ENCODE assay signal across 17 cellular contexts in the genomic region with DNA sequence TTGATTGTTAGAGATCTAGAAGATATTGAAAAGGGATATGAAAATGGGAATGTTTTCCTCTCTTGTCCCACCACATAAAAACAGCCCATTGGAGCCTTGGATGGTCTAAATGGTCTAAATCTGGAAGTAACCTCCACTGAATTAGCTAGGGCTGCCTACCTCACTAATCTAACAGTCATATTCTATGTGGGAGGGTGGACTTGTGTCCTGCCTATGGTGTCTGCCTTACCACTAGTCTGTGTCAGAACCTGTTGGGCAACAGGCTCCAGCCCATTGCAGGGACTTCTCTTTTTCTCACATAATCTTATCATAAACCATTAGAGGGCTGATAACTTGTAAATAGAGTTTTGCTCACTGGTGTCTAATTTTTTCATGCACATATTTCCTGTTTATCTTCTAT.
A peak's percentile ranks its signal among the peaks of the same experiment; 100 is the strongest.
DNase-seq lines count a peak whose midpoint lies in the region; ATAC-seq and TF ChIP-seq lines count a peak whose summit lies in the region.
"Had no signal": no experiment of that assay in that cellular context is flagged by ENCODE, and none has a peak within 500 bp of the region (broad histone marks: within the 10 kb centered on the region; RNA-seq: fewer than 3 reads in every experiment).

No MANE protein-coding gene starts in this region.

- H3K36me3 ChIP-seq in BLaER1 treated with 17β-estradiol and CSF1 and Interleukin-3, amounts not matched to agents 10 nM and 100 nM: no peaks in the 10 kb centered on the region
- H3K36me3 ChIP-seq in Loucy (ENCODE audit: insufficient read depth, low read length) (no peaks in the 10 kb centered on the region), gastrocnemius medialis (no peaks in the 10 kb centered on the region)
- H3K36me3 ChIP-seq: Peyer's patch had no signal

- peaks cover 9 to 22% (median 20%) of the 10 kb centered on the region in 10 experiments for H3K4me1 ChIP-seq in BLaER1 treated with 17β-estradiol and CSF1 and Interleukin-3, amounts not matched to agents 10 nM and 100 nM
- H3K4me1 ChIP-seq in Loucy (ENCODE audit: insufficient read depth, low read length, poor library complexity, severe bottlenecking) (peaks cover 34% of the 10 kb centered on the region), gastrocnemius medialis (no peaks in the 10 kb centered on the region)
- H3K4me1 ChIP-seq: Caco-2, Peyer's patch had no signal

- H4K20me1 ChIP-seq in BLaER1 treated with 17β-estradiol and CSF1 and Interleukin-3, amounts not matched to agents 10 nM and 100 nM: no peaks in the 10 kb centered on the region
- H4K20me1 ChIP-seq in Loucy (ENCODE audit: insufficient read depth, low read length, poor library complexity, severe bottlenecking): no peaks in the 10 kb centered on the region

- no peaks in the 10 kb centered on the region for H3K9me2 ChIP-seq in Loucy (replicated peaks; ENCODE audit: low read depth, low read length)

- no peaks in the 10 kb centered on the region for H3K27me3 ChIP-seq in BLaER1 treated with 17β-estradiol and CSF1 and Interleukin-3, amounts not matched to agents 10 nM and 100 nM
- H3K27me3 ChIP-seq in Loucy (ENCODE audit: insufficient read depth, low read length, poor library complexity, severe bottlenecking): no peaks in the 10 kb centered on the region
- no peaks in the 10 kb centered on the region for H3K27me3 ChIP-seq in gastrocnemius medialis
- H3K27me3 ChIP-seq: Peyer's patch had no signal

- H3K4me3 ChIP-seq in BLaER1 treated with 17β-estradiol and CSF1 and Interleukin-3, amounts not matched to agents 10 nM and 100 nM: no peak overlapping the region
- H3K4me3 ChIP-seq in Loucy (ENCODE audit: low read length, poor library complexity, severe bottlenecking): peak overlapping the region; percentile 66
- H3K4me3 ChIP-seq in gastrocnemius medialis: no peak overlapping the region
- H3K4me3 ChIP-seq: Peyer's patch had no signal

- H3K27ac ChIP-seq in BLaER1 treated with 17β-estradiol and CSF1 and Interleukin-3, amounts not matched to agents 10 nM and 100 nM: peak overlapping the region in 5 of 11 experiments; percentile 17 to 58 (median 49); a peak in 8 of 22 replicates
- H3K27ac ChIP-seq in gastrocnemius medialis: no peak overlapping the region
- H3K27ac ChIP-seq: Peyer's patch had no signal

- in situ Hi-C loops in gastrocnemius medialis (cut with MboI; ENCODE audit: low sequenced_read_pairs in 4 of 4): no loop called here

- TF ChIP-seq POLR2A in gastrocnemius medialis (IDR thresholded peaks at IDR 0.05): no peak

- H3K9ac ChIP-seq in BLaER1 treated with 17β-estradiol and CSF1 and Interleukin-3, amounts not matched to agents 10 nM and 100 nM: no peak overlapping the region
- peak overlapping the region; percentile 74 for H3K9ac ChIP-seq in Loucy (ENCODE audit: low read depth, low read length, poor library complexity, severe bottlenecking)

- TF ChIP-seq CTCF in Loucy (conservative IDR thresholded peaks at IDR 0.05; ENCODE audit: low read length) (no peak), gastrocnemius medialis (IDR thresholded peaks at IDR 0.05 in 4 of 5, conservative IDR thresholded peaks at IDR 0.05 in 1 of 5) (no peak)

- H2AFZ ChIP-seq in Loucy (ENCODE audit: low read length): peak overlapping the region; percentile 91

- intact Hi-C loops in gastrocnemius medialis (cut with DNase I; ENCODE audit: low total_unique reads): no loop called here

- H3K9me3 ChIP-seq in BLaER1 treated with 17β-estradiol and CSF1 and Interleukin-3, amounts not matched to agents 10 nM and 100 nM (replicated peaks in 1 of 11): peaks cover 0 to 9% (median 6%) of the 10 kb centered on the region in 11 experiments; a peak in 12 of 22 replicates
- H3K9me3 ChIP-seq in Loucy (ENCODE audit: insufficient read depth, low read depth, low read length): no peaks in the 10 kb centered on the region
- no peaks in the 10 kb centered on the region for H3K9me3 ChIP-seq in gastrocnemius medialis
- H3K9me3 ChIP-seq: Caco-2, Peyer's patch had no signal

- peak; percentile 73 for DNase-seq in SIG-M5 treated with dmso at 0.1 percent for 504 hours (lab: John Stamatoyannopoulos, UW; ENCODE audit: unreplicated experiment)
- DNase-seq in amniotic epithelial cell (ENCODE audit: low read depth): peak; percentile 4
- no peak for DNase-seq in NCI-H187 (lab: John Stamatoyannopoulos, UW)
- no peak for DNase-seq in activated CD4-positive, CD25-positive, alpha-beta regulatory T cell (lab: John Stamatoyannopoulos, UW)
- DNase-seq in NCI-H524 (lab: John Stamatoyannopoulos, UW): no peak
- DNase-seq in gastrocnemius medialis: no peak
- DNase-seq: Caco-2, DMS53, HCEC 1CT, Karpas-422, NCI-H1092, NCI-H1694, Peyer's patch, Right ventricle myocardium superior, SW 1271 had no signal

- H3F3A ChIP-seq in Loucy (ENCODE audit: low read depth): peaks cover 8% of the 10 kb centered on the region

- peak overlapping the region; percentile 40 to 67 (median 57); a peak in 21 of 22 replicates for H3K4me2 ChIP-seq in BLaER1 treated with 17β-estradiol and CSF1 and Interleukin-3, amounts not matched to agents 10 nM and 100 nM
- H3K4me2 ChIP-seq in Loucy (ENCODE audit: low read depth, low read length, poor library complexity, severe bottlenecking): peak overlapping the region; percentile 90

- ATAC-seq in gastrocnemius medialis: no peak

- H3K79me2 ChIP-seq in Loucy (ENCODE audit: insufficient read depth, low read length): no peaks in the 10 kb centered on the region

Comparison
In these comparisons a context has a peak if more than half of its experiments do, and no peak if none do; other contexts are left out.
1. DNase-seq: peak in SIG-M5 treated with dmso at 0.1 percent for 504 hours (single experiment) and amniotic epithelial cell (single experiment); none in NCI-H187 (0 of 2), activated CD4-positive, CD25-positive, alpha-beta regulatory T cell (0 of 4), NCI-H524 (0 of 2) and gastrocnemius medialis (0 of 2).